Comparison of ENCODE assay signal across 18 cellular contexts in the genomic region with DNA sequence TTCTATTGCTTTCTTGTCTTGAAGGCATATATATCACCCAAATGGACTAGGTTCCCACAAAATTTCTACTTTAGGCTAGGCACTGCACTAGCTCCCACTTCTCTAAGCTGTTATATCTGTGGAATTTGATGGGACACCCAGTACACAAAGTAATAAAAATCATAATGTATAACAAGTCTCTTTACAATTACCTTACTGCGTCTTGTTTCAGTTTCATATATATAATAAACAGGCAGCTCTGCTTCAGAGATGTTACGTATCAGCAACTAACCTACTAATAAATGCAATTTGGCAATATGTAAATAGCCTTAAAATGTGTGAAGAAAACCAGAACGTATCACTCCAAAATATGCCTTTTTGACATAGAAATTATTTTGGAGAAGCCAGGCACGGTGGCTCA. TPM values are rescaled to one million over a fixed set of nuclear protein-coding genes. Genes with fewer than 3 reads are reported as not detected.
DNase-seq lines count a peak whose midpoint lies in the region; ATAC-seq and TF ChIP-seq lines count a peak whose summit lies in the region.
"Had no signal": no experiment of that assay in that cellular context is flagged by ENCODE, and none has a peak within 500 bp of the region (broad histone marks: within the 10 kb centered on the region; RNA-seq: fewer than 3 reads in every experiment).

No MANE protein-coding gene starts in this region.

- H3K4me3 ChIP-seq in OCI-LY1 (ENCODE audit: low read depth, low read length, poor library complexity, severe bottlenecking): peak overlapping the region; percentile 14
- no peak overlapping the region for H3K4me3 ChIP-seq in esophagus (ENCODE audit: low read depth in 1 of 2, low read length in 2 of 2)
- no peak overlapping the region for H3K4me3 ChIP-seq in skin epidermis
- H3K4me3 ChIP-seq: ascending aorta, tibial nerve had no signal

- H3K36me3 ChIP-seq in OCI-LY1 (ENCODE audit: insufficient read depth, low read length) (peaks cover 19% of the 10 kb centered on the region), esophagus (ENCODE audit: control insufficient read depth in 2 of 2, insufficient read depth in 2 of 2, low read length in 1 of 2) (peaks cover 3 to 4% of the 10 kb centered on the region in 2 donors)

- CTCF ChIA-PET in activated CD8-positive, alpha-beta T cell treated with anti-CD3 and anti-CD28 coated beads for 36 hours (lab: Charles Lee): interaction anchor here (0.9 to 1.5 kb wide), 3 partner anchors 20 to 100 kb away, joined by 3 read pairs; no protein-coding TSS in a partner anchor

- H3K9me3 ChIP-seq in OCI-LY1 (ENCODE audit: low read length): peaks cover 11% of the 10 kb centered on the region
- no peaks in the 10 kb centered on the region for H3K9me3 ChIP-seq in esophagus (ENCODE audit: control insufficient read depth in 2 of 2, insufficient read depth in 1 of 2, low read depth in 1 of 2, low read length in 1 of 2)
- H3K9me3 ChIP-seq: ascending aorta, tibial nerve had no signal

- no peaks in the 10 kb centered on the region for H3K9me2 ChIP-seq in OCI-LY1 (ENCODE audit: low read depth, low read length)

- H4K20me1 ChIP-seq in OCI-LY1 (ENCODE audit: insufficient read depth, low read length): no peaks in the 10 kb centered on the region

- H3K27ac Mint-ChIP-seq in activated CD8-positive, alpha-beta T cell treated with anti-CD3 and anti-CD28 coated beads for 36 hours: no peak overlapping the region
- H3K27ac Mint-ChIP-seq: T-helper 1 cell treated with Interleukin-12 subunit alpha and Interleukin-12 subunit beta and Interleukin-4 antibody, amounts not matched to agents 30 μg/mL and 1 μg/mL, for 36 hours had no signal

- 45 to 49% methylated on average over 4 of the region's 4 CpGs for WGBS in esophagus, 2 donors

- no peak overlapping the region for H3K27ac ChIP-seq in OCI-LY1 (ENCODE audit: low read depth, low read length, poor library complexity, severe bottlenecking)
- peak overlapping the region; percentile 63 to 86 for H3K27ac ChIP-seq in esophagus (ENCODE audit: low read depth in 2 of 2, low read length in 1 of 2)
- peak overlapping the region in 14 of 21 experiments; percentile 24 to 75 (median 56) for H3K27ac ChIP-seq in skin epidermis
- H3K27ac ChIP-seq: ascending aorta, tibial nerve had no signal

- no peaks in the 10 kb centered on the region; the same call in 1 of the 2 replicates for H3F3A ChIP-seq in OCI-LY1 (ENCODE audit: insufficient read depth, low read length)

- peak; percentile 47 for ATAC-seq in GM19438 (IDR thresholded peaks at IDR 0.05; ENCODE audit: low read depth, unreplicated experiment)
- no peak for ATAC-seq in activated CD8-positive, alpha-beta T cell treated with anti-CD3 and anti-CD28 coated beads for 36 hours
- ATAC-seq: sciatic nerve had no signal

- no peak for TF ChIP-seq CTCF in OCI-LY1 (IDR thresholded peaks at IDR 0.05; ENCODE audit: low read length)
- no peak for TF ChIP-seq CTCF in activated CD8-positive, alpha-beta T cell treated with anti-CD3 and anti-CD28 coated beads for 36 hours (IDR thresholded peaks at IDR 0.05)

- peaks cover 5% of the 10 kb centered on the region for H3K4me1 Mint-ChIP-seq in activated CD8-positive, alpha-beta T cell treated with anti-CD3 and anti-CD28 coated beads for 36 hours (ENCODE audit: low read depth)

- H3K27me3 ChIP-seq in OCI-LY1 (ENCODE audit: insufficient read depth, low read length) (no peaks in the 10 kb centered on the region), esophagus (ENCODE audit: control insufficient read depth in 1 of 2, insufficient read depth in 2 of 2, low read length in 2 of 2) (no peaks in the 10 kb centered on the region)
- H3K27me3 ChIP-seq: ascending aorta, tibial nerve had no signal

- peak overlapping the region; percentile 93 for H2AFZ ChIP-seq in OCI-LY1 (ENCODE audit: low read length)

- H3K4me2 ChIP-seq in OCI-LY1 (ENCODE audit: low read length): peak overlapping the region; percentile 47

- H3K9me3 Mint-ChIP-seq in activated CD8-positive, alpha-beta T cell treated with anti-CD3 and anti-CD28 coated beads for 36 hours: peaks cover 2% of the 10 kb centered on the region

- no peak for DNase-seq in SKM-1 (lab: John Stamatoyannopoulos, UW; ENCODE audit: unreplicated experiment)
- DNase-seq in activated T-cell treated with anti-CD3 and anti-CD28 coated beads, Interleukin-2, amount 50 U/mL, for 48 hours: no peak
- DNase-seq in activated CD8-positive, alpha-beta T cell treated with anti-CD3 and anti-CD28 coated beads for 36 hours: no peak
- DNase-seq in stimulated activated CD8-positive, alpha-beta memory T cell treated with anti-CD3 and anti-CD28 coated beads, Interleukin-4, amount 100 ng/mL, for 48 hours: no peak
- DNase-seq: activated CD4-positive, CD25-positive, alpha-beta regulatory T cell; activated gamma-delta T cell treated with Interleukin-2 at 50 U/mL for 16 hours; cortex of kidney; DMS 273 treated with DMSO at 0.1 percent for 48 hours; NCI-H1436; stimulated activated CD4-positive, alpha-beta T cell treated with anti-CD3 and anti-CD28 coated beads, Interleukin-2, amount 100 ng/mL, for 48 hours had no signal

- no peak overlapping the region for H3K4me3 Mint-ChIP-seq in activated CD8-positive, alpha-beta T cell treated with anti-CD3 and anti-CD28 coated beads for 36 hours
- H3K4me3 Mint-ChIP-seq: T-helper 1 cell treated with Interleukin-12 subunit alpha and Interleukin-12 subunit beta and Interleukin-4 antibody, amounts not matched to agents 30 μg/mL and 1 μg/mL, for 36 hours had no signal

- peaks cover 8% of the 10 kb centered on the region for H3K36me3 Mint-ChIP-seq in activated CD8-positive, alpha-beta T cell treated with anti-CD3 and anti-CD28 coated beads for 36 hours (ENCODE audit: low read depth)

- peak overlapping the region; percentile 37 for H3K9ac ChIP-seq in OCI-LY1 (ENCODE audit: low read length)

- no peaks in the 10 kb centered on the region for H3K79me2 ChIP-seq in OCI-LY1 (ENCODE audit: insufficient read depth, low read length)

- H3K4me1 ChIP-seq in OCI-LY1 (ENCODE audit: insufficient read depth, low read length, severe bottlenecking): peaks cover 14% of the 10 kb centered on the region
- no peaks in the 10 kb centered on the region for H3K4me1 ChIP-seq in esophagus (ENCODE audit: control insufficient read depth in 2 of 2, insufficient read depth in 2 of 2, low read length in 1 of 2)
- H3K4me1 ChIP-seq: ascending aorta had no signal

- intact Hi-C loops in activated CD8-positive, alpha-beta T cell treated with anti-CD3 and anti-CD28 coated beads for 36 hours (cut with micrococcal nuclease): no loop called here

- H3K27me3 Mint-ChIP-seq in activated CD8-positive, alpha-beta T cell treated with anti-CD3 and anti-CD28 coated beads for 36 hours: no peaks in the 10 kb centered on the region

- POLR2A ChIA-PET in activated CD8-positive, alpha-beta T cell treated with anti-CD3 and anti-CD28 coated beads for 36 hours (lab: Charles Lee): interaction anchor here (0.6 kb wide), 1 partner anchor 64 kb away, joined by 5 read pairs; no protein-coding TSS in a partner anchor

RNA-seq across cellular contexts. Expression of a gene that starts 42.0 kb away (rescaled TPM):
- polyA plus RNA-seq in esophagus: 10 to 100 TPM; 11.8 to 14.7 TPM
- total RNA-seq in activated CD8-positive, alpha-beta T cell treated with anti-CD3 and anti-CD28 coated beads for 36 hours: 10 to 100 TPM; 14.6 to 16.7 TPM
